ENCODE assay signal across 8 cellular contexts in the genomic region with DNA sequence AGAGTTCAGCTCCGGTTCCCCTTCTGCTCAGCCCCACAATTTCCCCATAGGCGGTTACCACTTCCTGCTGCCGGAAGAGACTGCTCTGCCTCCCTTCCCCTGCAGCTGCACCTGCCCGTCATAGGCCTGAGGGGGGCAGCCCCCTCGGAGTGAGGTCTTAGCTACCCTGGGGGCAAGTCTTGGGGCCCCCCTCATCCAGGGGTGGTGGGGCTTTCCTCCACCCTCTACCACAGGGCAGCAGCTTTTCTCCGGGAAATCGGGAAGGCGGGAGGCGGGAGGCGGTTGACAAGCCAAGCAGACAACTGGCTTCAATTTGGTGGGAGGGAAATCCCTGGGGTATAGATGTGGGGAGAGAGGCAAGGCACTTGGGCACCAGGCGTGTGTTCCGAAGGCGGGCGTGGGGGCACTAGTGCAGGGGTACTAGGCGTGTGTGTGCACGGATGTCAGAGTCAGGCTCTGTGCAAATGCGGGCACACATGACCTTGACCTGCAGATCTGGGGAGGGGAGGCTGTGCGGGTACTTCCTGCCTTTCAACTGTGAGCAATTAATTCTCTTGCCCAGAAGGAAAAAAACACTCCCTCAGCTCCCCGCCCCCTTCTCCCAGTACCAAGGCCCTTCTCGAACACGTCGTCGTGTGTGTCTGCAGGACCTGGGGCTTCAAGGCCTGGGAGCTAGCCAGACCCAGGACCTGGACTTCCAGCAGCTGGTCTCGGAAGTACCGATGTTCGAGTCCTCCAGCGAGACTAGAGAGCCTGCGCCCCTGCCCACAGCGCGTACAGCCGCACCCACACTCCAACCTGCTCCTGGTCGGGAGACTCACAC. TPM values are rescaled to one million over a fixed set of nuclear protein-coding genes. Genes with fewer than 3 reads are reported as not detected.
DNase-seq lines count a peak whose midpoint lies in the region; ATAC-seq, FAIRE-seq and TF ChIP-seq lines count a peak whose summit lies in the region.

No MANE protein-coding gene starts in this region.

- TF ChIP-seq POLR2A in GM19099 (IDR thresholded peaks at IDR 0.05; ENCODE audit: extremely low read depth, insufficient read length, low read depth) = peak; percentile 47

- no peak for FAIRE-seq in RCC 7860 (lab: Jason Lieb, UNC)

- H3K27me3 ChIP-seq in HL-60 (ENCODE audit: insufficient read depth, poor library complexity, severe bottlenecking) = no peaks in the 10 kb centered on the region

- intact Hi-C loops in Right ventricle myocardium inferior (cut with DNase I) = no loop called here

- DNase-seq in AG09309 (ENCODE audit: low read depth) (no peak), HL-60 (ENCODE audit: low read depth in 1 of 2, low spot score in 1 of 2) (peak; percentile 71 to 98), RCC 7860 (ENCODE audit: low spot score) (peak; percentile 10), Right ventricle myocardium inferior (ENCODE audit: missing footprints) (peak; percentile 81), retina (peak; percentile 64), HPDE6-E6E7 (ENCODE audit: extremely low spot score) (no peak)
- peak; percentile 65 for DNase-seq in activated T-helper 9 cell treated with anti-CD3 and anti-CD28 coated beads, Interleukin-2, amount 50 U/mL, for 16 hours (ENCODE audit: low read depth)

- TF ChIP-seq CTCF in AG09309 (IDR thresholded peaks at IDR 0.05; ENCODE audit: control insufficient read depth, insufficient read depth, low read depth, low read length, missing control alignments) (no peak), HL-60 (IDR thresholded peaks at IDR 0.05; ENCODE audit: insufficient read depth, low read length) (no peak)

- H3K4me3 ChIP-seq in AG09309 (ENCODE audit: control insufficient read depth, low read depth, low read length) = peak overlapping the region; percentile 63
- H3K4me3 ChIP-seq in HL-60 (replicated peaks; ENCODE audit: insufficient read depth, low read length) = peak overlapping the region; percentile 59

- peak overlapping the region; percentile 100 for H3K27ac ChIP-seq in HL-60 (replicated peaks)

- no peak for ATAC-seq in Right ventricle myocardium inferior

RNA-seq across cellular contexts. Expression of gene ARHGAP4, which starts 1.0 kb away (rescaled TPM):
- total RNA-seq in Right ventricle myocardium inferior = 9.7 TPM

RNA-seq across cellular contexts. Expression of gene NAA10, which starts 7.8 kb away (rescaled TPM):
- total RNA-seq in Right ventricle myocardium inferior = 80.6 TPM

RNA-seq across cellular contexts. Expression of gene RENBP, which starts 17.4 kb away (rescaled TPM):
- 8.8 TPM for total RNA-seq in Right ventricle myocardium inferior

RNA-seq across cellular contexts. Expression of gene AVPR2, which starts 22.6 kb away (rescaled TPM):
- total RNA-seq in Right ventricle myocardium inferior = 3.2 TPM

RNA-seq across cellular contexts. Expression of gene L1CAM, which starts 41.1 kb away (rescaled TPM):
- total RNA-seq in Right ventricle myocardium inferior = 6.1 TPM

Comparison
In these comparisons a context has a peak if more than half of its experiments do, and no peak if none do; other contexts are left out.
1. DNase-seq: peak in HL-60 (2 of 2), RCC 7860 (single experiment), activated T-helper 9 cell treated with anti-CD3 and anti-CD28 coated beads, Interleukin-2, amount 50 U/mL, for 16 hours (single experiment), Right ventricle myocardium inferior (single experiment) and retina (single experiment); none in AG09309 (single experiment) and HPDE6-E6E7 (single experiment).